In the genomic region with DNA sequence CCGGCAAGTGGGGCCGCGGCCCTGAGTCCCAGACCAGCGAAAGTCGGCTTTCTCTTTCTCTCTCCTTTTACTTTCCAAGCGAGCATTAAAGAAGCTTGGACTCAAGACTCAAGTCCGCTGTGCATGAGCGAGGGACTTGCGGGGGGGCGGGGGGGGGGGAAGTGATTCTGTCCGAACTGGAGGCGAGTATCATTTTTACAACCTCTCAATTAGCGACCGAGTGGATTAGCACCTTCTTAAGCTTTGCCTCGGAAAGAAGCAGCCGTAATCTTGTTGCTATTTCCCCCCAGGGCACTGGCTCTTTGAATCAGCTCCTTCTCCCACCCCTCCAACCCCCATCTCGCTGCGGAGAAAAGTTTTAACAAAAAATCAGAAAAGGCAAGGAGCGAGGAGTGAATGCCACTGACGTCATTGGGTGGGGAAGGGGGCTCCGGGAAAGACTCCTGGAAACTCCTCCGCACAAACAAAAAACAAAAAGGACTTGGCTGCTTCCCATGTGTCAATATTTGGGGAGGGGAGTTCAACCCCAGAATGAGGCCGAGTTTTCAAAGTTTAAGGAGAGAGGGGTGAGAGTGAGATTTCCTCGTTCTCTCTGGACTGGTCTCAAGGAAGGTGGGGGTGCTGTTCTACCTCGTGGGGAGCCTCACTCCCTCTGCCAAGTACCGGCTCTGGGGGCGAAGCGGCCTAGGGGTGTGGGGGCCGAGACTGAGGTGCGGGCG, we compare ENCODE assay signal across 8 cellular contexts. TPM values are rescaled to one million over a fixed set of nuclear protein-coding genes. Genes with fewer than 3 reads are reported as not detected.
A peak's percentile ranks its signal among the peaks of the same experiment; 100 is the strongest.
DNase-seq lines count a peak whose midpoint lies in the region; ATAC-seq and TF ChIP-seq lines count a peak whose summit lies in the region.

No MANE protein-coding gene starts in this region.

- H3K4me3 ChIP-seq in lower lobe of right lung (peak overlapping the region; percentile 58), upper lobe of left lung (peak overlapping the region; percentile 29 to 47 (median 44)), body of pancreas (peak overlapping the region in 1 of 2 donors; percentile 31)

- H3K4me1 Mint-ChIP-seq in activated naive CD4-positive, alpha-beta T cell treated with anti-CD3 and anti-CD28 coated beads, Interleukin-2, amount 50 U/mL, for 24 hours = peaks cover 62% of the 10 kb centered on the region
- peaks cover 14% of the 10 kb centered on the region for H3K4me1 Mint-ChIP-seq in activated T-helper 2 cell treated with anti-CD3 and anti-CD28 coated beads, Interferon-gamma antibody, Interleukin-2, Interleukin-4, amounts not matched to agents 10 μg/mL and 5 μg/mL and 100 μg/mL, durations not matched to agents 14 hours and 24 hours and 36 hours (ENCODE audit: low read depth)

- peak overlapping the region; percentile 86 for H3K4me3 Mint-ChIP-seq in activated naive CD4-positive, alpha-beta T cell treated with anti-CD3 and anti-CD28 coated beads, Interleukin-2, amount 50 U/mL, for 24 hours
- no peak overlapping the region for H3K4me3 Mint-ChIP-seq in activated T-helper 2 cell treated with anti-CD3 and anti-CD28 coated beads, Interferon-gamma antibody, Interleukin-2, Interleukin-4, amounts not matched to agents 10 μg/mL and 5 μg/mL and 100 μg/mL, durations not matched to agents 14 hours and 24 hours and 36 hours (ENCODE audit: low read depth)

- no peaks in the 10 kb centered on the region for H3K36me3 ChIP-seq in lower lobe of right lung
- no peaks in the 10 kb centered on the region for H3K36me3 ChIP-seq in upper lobe of left lung
- H3K36me3 ChIP-seq in body of pancreas (replicated peaks in 1 of 2; ENCODE audit: insufficient read depth in 1 of 2, low read depth in 2 of 2) = no peaks in the 10 kb centered on the region

- no peak overlapping the region for H3K27ac Mint-ChIP-seq in activated naive CD4-positive, alpha-beta T cell treated with anti-CD3 and anti-CD28 coated beads, Interleukin-2, amount 50 U/mL, for 24 hours
- no peak overlapping the region for H3K27ac Mint-ChIP-seq in activated T-helper 2 cell treated with anti-CD3 and anti-CD28 coated beads, Interferon-gamma antibody, Interleukin-2, Interleukin-4, amounts not matched to agents 10 μg/mL and 5 μg/mL and 100 μg/mL, durations not matched to agents 14 hours and 24 hours and 36 hours

- ATAC-seq in lower lobe of right lung (no peak), upper lobe of left lung (ENCODE audit: low FRiP score in 2 of 2) (no peak), body of pancreas (no peak), left lobe of liver (no peak)

- peaks cover 4% of the 10 kb centered on the region for H3K36me3 Mint-ChIP-seq in activated naive CD4-positive, alpha-beta T cell treated with anti-CD3 and anti-CD28 coated beads, Interleukin-2, amount 50 U/mL, for 24 hours
- H3K36me3 Mint-ChIP-seq in activated T-helper 2 cell treated with anti-CD3 and anti-CD28 coated beads, Interferon-gamma antibody, Interleukin-2, Interleukin-4, amounts not matched to agents 10 μg/mL and 5 μg/mL and 100 μg/mL, durations not matched to agents 14 hours and 24 hours and 36 hours (ENCODE audit: low read depth) = no peaks in the 10 kb centered on the region

- no peak for DNase-seq in activated naive CD4-positive, alpha-beta T cell (lab: John Stamatoyannopoulos, UW)
- no peak for DNase-seq in lower lobe of right lung
- no peak for DNase-seq in upper lobe of left lung
- no peak for DNase-seq in body of pancreas
- DNase-seq in left lobe of liver (ENCODE audit: low spot score) = no peak
- DNase-seq in activated T-helper 2 cell treated with anti-CD3 and anti-CD28 coated beads, Interferon-gamma antibody, Interleukin-2, Interleukin-4, amounts not matched to agents 10 μg/mL and 5 μg/mL and 100 μg/mL, durations not matched to agents 14 hours and 24 hours and 36 hours (ENCODE audit: low spot score) = no peak

- TF ChIP-seq POLR2A in upper lobe of left lung (IDR thresholded peaks at IDR 0.05) (no peak), body of pancreas (IDR thresholded peaks at IDR 0.05) (no peak)

- H3K9me3 ChIP-seq in lower lobe of right lung = no peaks in the 10 kb centered on the region
- H3K9me3 ChIP-seq in upper lobe of left lung = no peaks in the 10 kb centered on the region
- H3K9me3 ChIP-seq in body of pancreas = no peaks in the 10 kb centered on the region

- no peaks in the 10 kb centered on the region for H3K9me3 Mint-ChIP-seq in activated naive CD4-positive, alpha-beta T cell treated with anti-CD3 and anti-CD28 coated beads, Interleukin-2, amount 50 U/mL, for 24 hours
- H3K9me3 Mint-ChIP-seq in activated T-helper 2 cell treated with anti-CD3 and anti-CD28 coated beads, Interferon-gamma antibody, Interleukin-2, Interleukin-4, amounts not matched to agents 10 μg/mL and 5 μg/mL and 100 μg/mL, durations not matched to agents 14 hours and 24 hours and 36 hours = no peaks in the 10 kb centered on the region

- H3K27ac ChIP-seq in angular gyrus (ENCODE audit: low read depth, low read length) (peak overlapping the region; percentile 16), lower lobe of right lung (no peak overlapping the region), upper lobe of left lung (no peak overlapping the region), body of pancreas (no peak overlapping the region)

- TF ChIP-seq EP300 in upper lobe of left lung (IDR thresholded peaks at IDR 0.05) = no peak

- intact Hi-C loops in lower lobe of right lung (cut with DNase I) = no loop called here
- intact Hi-C loops in body of pancreas (cut with DNase I) = no loop called here
- intact Hi-C loops in activated T-helper 2 cell treated with anti-CD3 and anti-CD28 coated beads, Interferon-gamma antibody, Interleukin-2, Interleukin-4, amounts not matched to agents 10 μg/mL and 5 μg/mL and 100 μg/mL, durations not matched to agents 14 hours and 24 hours and 36 hours (cut with micrococcal nuclease) = loop anchor here (10.0 kb wide), 1 partner anchor 329 kb away; no protein-coding TSS in a partner anchor

- WGBS in upper lobe of left lung, 2 donors = 3 to 4% methylated on average over 24 to 31 of the region's 31 CpGs
- 5 to 9% methylated on average over 24 to 31 of the region's 31 CpGs for WGBS in body of pancreas, 2 donors

- peaks cover 53% of the 10 kb centered on the region for H3K27me3 Mint-ChIP-seq in activated naive CD4-positive, alpha-beta T cell treated with anti-CD3 and anti-CD28 coated beads, Interleukin-2, amount 50 U/mL, for 24 hours
- H3K27me3 Mint-ChIP-seq in activated T-helper 2 cell treated with anti-CD3 and anti-CD28 coated beads, Interferon-gamma antibody, Interleukin-2, Interleukin-4, amounts not matched to agents 10 μg/mL and 5 μg/mL and 100 μg/mL, durations not matched to agents 14 hours and 24 hours and 36 hours (ENCODE audit: low read depth) = peaks cover 66% of the 10 kb centered on the region

- H3K27me3 ChIP-seq in lower lobe of right lung (ENCODE audit: low read depth) (peaks cover 97% of the 10 kb centered on the region), upper lobe of left lung (peaks cover 2 to 98% (median 78%) of the 10 kb centered on the region in 4 donors), body of pancreas (peaks cover under 1 to 95% of the 10 kb centered on the region in 2 donors)

- peaks cover 82% of the 10 kb centered on the region for H3K4me1 ChIP-seq in lower lobe of right lung
- peaks cover 83 to 89% (median 85%) of the 10 kb centered on the region in 4 donors for H3K4me1 ChIP-seq in upper lobe of left lung
- peaks cover 86% of the 10 kb centered on the region for H3K4me1 ChIP-seq in body of pancreas

- no peak for TF ChIP-seq CTCF in lower lobe of right lung (IDR thresholded peaks at IDR 0.05)
- TF ChIP-seq CTCF in upper lobe of left lung (IDR thresholded peaks at IDR 0.05) = no peak
- TF ChIP-seq CTCF in body of pancreas (IDR thresholded peaks at IDR 0.05) = no peak

RNA-seq across cellular contexts. Expression of a gene that starts 2.3 kb away (rescaled TPM):
- total RNA-seq in lower lobe of right lung (not detected), upper lobe of left lung (not detected), body of pancreas (10 to 100 TPM; 10.2 to 12.5 TPM), left lobe of liver (not detected)
- total RNA-seq in activated T-helper 2 cell treated with anti-CD3 and anti-CD28 coated beads, Interferon-gamma antibody, Interleukin-2, Interleukin-4, amounts not matched to agents 10 μg/mL and 5 μg/mL and 100 μg/mL, durations not matched to agents 14 hours and 24 hours and 36 hours = not detected in 2 replicates

Comparison
In these comparisons a context has a peak if more than half of its experiments do, and no peak if none do; other contexts are left out.
1. RNA of a gene that starts 2.3 kb away (total RNA-seq): 10.2 to 12.5 TPM in body of pancreas; not detected in lower lobe of right lung (single experiment), not detected in upper lobe of left lung, not detected in left lobe of liver (single experiment) and not detected in activated T-helper 2 cell treated with anti-CD3 and anti-CD28 coated beads, Interferon-gamma antibody, Interleukin-2, Interleukin-4, amounts not matched to agents 10 μg/mL and 5 μg/mL and 100 μg/mL, durations not matched to agents 14 hours and 24 hours and 36 hours; every median in the first group is over 10 times any median in the second.